ENCODE assay signal across 8 cellular contexts in the genomic region with DNA sequence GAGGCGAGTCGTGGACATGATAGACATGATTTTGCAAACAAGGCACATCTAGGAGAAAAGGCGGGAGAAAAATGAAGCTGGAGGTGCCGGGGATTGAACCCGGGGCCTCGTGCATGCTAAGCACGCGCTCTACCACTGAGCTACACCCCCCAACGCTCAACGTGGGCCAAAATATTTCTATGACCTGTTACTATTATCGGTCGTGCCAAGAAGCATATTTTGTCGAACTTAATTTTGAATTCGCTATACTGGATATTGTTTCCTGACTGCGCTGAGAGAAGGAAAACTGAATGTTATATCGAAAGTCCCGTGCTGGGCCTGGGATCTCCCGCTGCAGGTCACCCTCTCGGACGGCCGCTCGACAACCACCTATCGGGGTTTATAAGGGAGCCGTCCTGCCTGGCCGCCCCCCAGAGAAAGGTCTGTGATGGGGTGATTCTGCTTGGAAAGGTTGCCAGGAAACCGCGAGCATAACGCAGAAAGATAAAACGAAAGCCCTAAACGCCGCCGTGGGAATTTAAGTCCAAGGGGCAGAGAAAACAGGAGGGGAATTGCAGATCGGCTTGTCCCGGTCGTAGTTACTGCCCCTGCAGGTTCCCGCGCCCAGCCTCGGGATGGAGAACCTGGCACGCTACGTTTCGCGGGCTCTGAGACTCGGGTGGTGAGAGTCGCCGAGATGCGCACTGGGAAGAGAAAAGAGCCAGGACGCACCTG.
DNase-seq lines count a peak whose midpoint lies in the region; TF ChIP-seq lines count a peak whose summit lies in the region.

No MANE protein-coding gene starts in this region.

- H3K27me3 Mint-ChIP-seq in activated naive CD8-positive, alpha-beta T cell treated with anti-CD3 and anti-CD28 coated beads for 36 hours, result peaks cover 7% of the 10 kb centered on the region
- peaks cover 7% of the 10 kb centered on the region for H3K27me3 Mint-ChIP-seq in osteocyte (ENCODE audit: unreplicated experiment)

- H3K27ac Mint-ChIP-seq in activated naive CD8-positive, alpha-beta T cell treated with anti-CD3 and anti-CD28 coated beads for 36 hours, result peak overlapping the region; percentile 94
- H3K27ac Mint-ChIP-seq in osteocyte (ENCODE audit: unreplicated experiment), result peak overlapping the region; percentile 87

- H3K4me1 Mint-ChIP-seq in activated naive CD8-positive, alpha-beta T cell treated with anti-CD3 and anti-CD28 coated beads for 36 hours, result peaks cover 36% of the 10 kb centered on the region
- H3K4me1 Mint-ChIP-seq in osteocyte (ENCODE audit: unreplicated experiment), result peaks cover 28% of the 10 kb centered on the region

- DNase-seq in activated gamma-delta T cell treated with Interleukin-2 at 50 U/mL for 16 hours, result peak; percentile 83
- DNase-seq in activated gamma-delta T cell (lab: John Stamatoyannopoulos, UW), result no peak
- peak; percentile 78 for DNase-seq in MV-4-11 (lab: John Stamatoyannopoulos, UW)
- DNase-seq in SKM-1 (lab: John Stamatoyannopoulos, UW; ENCODE audit: unreplicated experiment), result peak; percentile 52
- DNase-seq in activated naive CD8-positive, alpha-beta T cell treated with anti-CD3 and anti-CD28 coated beads for 36 hours, result peak; percentile 79
- peak; percentile 59 to 93 (median 84) for DNase-seq in head of caudate nucleus
- DNase-seq in osteocyte (ENCODE audit: extremely low spot score, unreplicated experiment), result peak; percentile 92

- peaks cover 9% of the 10 kb centered on the region for H3K36me3 Mint-ChIP-seq in activated naive CD8-positive, alpha-beta T cell treated with anti-CD3 and anti-CD28 coated beads for 36 hours
- no peaks in the 10 kb centered on the region for H3K36me3 Mint-ChIP-seq in osteocyte (ENCODE audit: unreplicated experiment)

- H3K4me3 Mint-ChIP-seq in activated naive CD8-positive, alpha-beta T cell treated with anti-CD3 and anti-CD28 coated beads for 36 hours, result peak overlapping the region; percentile 90
- peak overlapping the region; percentile 94 for H3K4me3 Mint-ChIP-seq in osteocyte (ENCODE audit: unreplicated experiment)

- peaks cover 8% of the 10 kb centered on the region for H3K9me3 Mint-ChIP-seq in activated naive CD8-positive, alpha-beta T cell treated with anti-CD3 and anti-CD28 coated beads for 36 hours
- no peaks in the 10 kb centered on the region for H3K9me3 Mint-ChIP-seq in osteocyte (ENCODE audit: unreplicated experiment)

- peak overlapping the region; percentile 31 for H3K27ac ChIP-seq in temporal lobe (ENCODE audit: low read depth, low read length)

- no peak for TF ChIP-seq CTCF in osteocyte (IDR thresholded peaks at IDR 0.05)

- intact Hi-C loops in head of caudate nucleus (cut with DNase I), result loop anchor here (2.0 to 10.0 kb wide), 2 partner anchors 25 to 151 kb away; no protein-coding TSS in a partner anchor
